In genomic region chr9:115136379-115136778, GRCh38 we compare ENCODE assay signal across 1 cellular context.
A peak's percentile ranks its signal among the peaks of the same experiment; 100 is the strongest.
TF ChIP-seq lines count a peak whose summit lies in the region.

No MANE protein-coding gene starts in this region.

TF ChIP-seq in GM12878, 131 proteins besides CTCF, POLR2A, EP300 and RAD21 (continued from another document):
- TF ChIP-seq, protein P1, sequence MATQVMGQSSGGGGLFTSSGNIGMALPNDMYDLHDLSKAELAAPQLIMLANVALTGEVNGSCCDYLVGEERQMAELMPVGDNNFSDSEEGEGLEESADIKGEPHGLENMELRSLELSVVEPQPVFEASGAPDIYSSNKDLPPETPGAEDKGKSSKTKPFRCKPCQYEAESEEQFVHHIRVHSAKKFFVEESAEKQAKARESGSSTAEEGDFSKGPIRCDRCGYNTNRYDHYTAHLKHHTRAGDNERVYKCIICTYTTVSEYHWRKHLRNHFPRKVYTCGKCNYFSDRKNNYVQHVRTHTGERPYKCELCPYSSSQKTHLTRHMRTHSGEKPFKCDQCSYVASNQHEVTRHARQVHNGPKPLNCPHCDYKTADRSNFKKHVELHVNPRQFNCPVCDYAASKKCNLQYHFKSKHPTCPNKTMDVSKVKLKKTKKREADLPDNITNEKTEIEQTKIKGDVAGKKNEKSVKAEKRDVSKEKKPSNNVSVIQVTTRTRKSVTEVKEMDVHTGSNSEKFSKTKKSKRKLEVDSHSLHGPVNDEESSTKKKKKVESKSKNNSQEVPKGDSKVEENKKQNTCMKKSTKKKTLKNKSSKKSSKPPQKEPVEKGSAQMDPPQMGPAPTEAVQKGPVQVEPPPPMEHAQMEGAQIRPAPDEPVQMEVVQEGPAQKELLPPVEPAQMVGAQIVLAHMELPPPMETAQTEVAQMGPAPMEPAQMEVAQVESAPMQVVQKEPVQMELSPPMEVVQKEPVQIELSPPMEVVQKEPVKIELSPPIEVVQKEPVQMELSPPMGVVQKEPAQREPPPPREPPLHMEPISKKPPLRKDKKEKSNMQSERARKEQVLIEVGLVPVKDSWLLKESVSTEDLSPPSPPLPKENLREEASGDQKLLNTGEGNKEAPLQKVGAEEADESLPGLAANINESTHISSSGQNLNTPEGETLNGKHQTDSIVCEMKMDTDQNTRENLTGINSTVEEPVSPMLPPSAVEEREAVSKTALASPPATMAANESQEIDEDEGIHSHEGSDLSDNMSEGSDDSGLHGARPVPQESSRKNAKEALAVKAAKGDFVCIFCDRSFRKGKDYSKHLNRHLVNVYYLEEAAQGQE (IDR thresholded peaks at IDR 0.05; ENCODE audit: low read depth, low read length) = no peak
- TF ChIP-seq E4F1 (IDR thresholded peaks at IDR 0.05; ENCODE audit: borderline replicate concordance, partially characterized antibody) (no peak), SMC3 (IDR thresholded peaks at IDR 0.05; ENCODE audit: borderline replicate concordance, low read length) (no peak), CBX5 (IDR thresholded peaks at IDR 0.05; ENCODE audit: low read depth) (no peak), SMARCA5 (IDR thresholded peaks at IDR 0.05) (no peak), JUNB (IDR thresholded peaks at IDR 0.05) (no peak), MAX (IDR thresholded peaks at IDR 0.05; ENCODE audit: low read depth, low read length) (no peak), IKZF2 (IDR thresholded peaks at IDR 0.05) (0 out of 4 replicates have a peak, but pooled peaks have one; percentile 17 to 18), ZNF592 (IDR thresholded peaks at IDR 0.05) (no peak)
